In genomic region chr10:31034041-31034918, GRCh38 we compare ENCODE assay signal across 8 cellular contexts. TPM values are rescaled to one million over a fixed set of nuclear protein-coding genes. Genes with fewer than 3 reads are reported as not detected.
DNase-seq lines count a peak whose midpoint lies in the region; FAIRE-seq and TF ChIP-seq lines count a peak whose summit lies in the region.

No MANE protein-coding gene starts in this region.

- peaks cover 14 to 38% (median 35%) of the 10 kb centered on the region in 4 donors for H3K4me1 ChIP-seq in esophagus muscularis mucosa
- peaks cover 3 to 4% of the 10 kb centered on the region in 2 donors for H3K4me1 ChIP-seq in small intestine (ENCODE audit: control insufficient read depth in 2 of 2, insufficient read depth in 1 of 2, low read depth in 1 of 2, low read length in 1 of 2)

- intact Hi-C loops in esophagus muscularis mucosa (cut with DNase I): loop anchor here (5.0 to 10.0 kb wide), 4 partner anchors 52 to 731 kb away; no protein-coding TSS in a partner anchor

- H3K4me3 ChIP-seq in esophagus muscularis mucosa: no peak overlapping the region
- H3K4me3 ChIP-seq in small intestine (ENCODE audit: low read depth in 1 of 2, low read length in 2 of 2): no peak overlapping the region

- H3K9me3 ChIP-seq in esophagus muscularis mucosa (no peaks in the 10 kb centered on the region), small intestine (ENCODE audit: control insufficient read depth, low read depth) (no peaks in the 10 kb centered on the region)

- WGBS in esophagus muscularis mucosa: 84% methylated on average over 3 of the region's 3 CpGs
- 63 to 71% (median 69%) methylated on average over 3 of the region's 3 CpGs for WGBS in small intestine, 3 donors

- no peaks in the 10 kb centered on the region for H3K27me3 ChIP-seq in esophagus muscularis mucosa
- H3K27me3 ChIP-seq in small intestine (ENCODE audit: control insufficient read depth in 2 of 2, insufficient read depth in 2 of 2, low read length in 2 of 2): no peaks in the 10 kb centered on the region

- peak; percentile 73 for DNase-seq in GM03348 (ENCODE audit: low spot score)
- peak; percentile 37 to 55 for DNase-seq in NOMO-1 (lab: John Stamatoyannopoulos, UW; ENCODE audit: unreplicated experiment in 2 of 2)
- no peak for DNase-seq in esophagus muscularis mucosa (ENCODE audit: extremely low spot score)
- peak; percentile 7 for DNase-seq in small intestine
- no peak for DNase-seq in activated CD8-positive, alpha-beta memory T cell treated with anti-CD3 and anti-CD28 coated beads, Interleukin-2, amount 50 U/mL, for 48 hours
- no peak for DNase-seq in activated T-cell treated with anti-CD3 and anti-CD28 coated beads for 4 hours
- no peak for DNase-seq in NCI-H446 (lab: John Stamatoyannopoulos, UW)
- no peak for DNase-seq in nucleus accumbens (lab: John Stamatoyannopoulos, UW)

- TF ChIP-seq CTCF in esophagus muscularis mucosa (IDR thresholded peaks at IDR 0.05): no peak

- FAIRE-seq in small intestine (lab: Jason Lieb, UNC): no peak

- H3K27ac ChIP-seq in esophagus muscularis mucosa (replicated peaks in 1 of 4) (peak overlapping the region; percentile 21 to 58 (median 42)), small intestine (ENCODE audit: low read depth in 1 of 2, low read length in 1 of 2) (peak overlapping the region; percentile 17 to 71)

- no peak for TF ChIP-seq POLR2A in esophagus muscularis mucosa (IDR thresholded peaks at IDR 0.05; ENCODE audit: low read depth)

- no peak for TF ChIP-seq EP300 in esophagus muscularis mucosa (IDR thresholded peaks at IDR 0.05)

- H3K36me3 ChIP-seq in esophagus muscularis mucosa (no peaks in the 10 kb centered on the region), small intestine (ENCODE audit: control insufficient read depth in 2 of 2, insufficient read depth in 2 of 2, low read length in 2 of 2) (no peaks in the 10 kb centered on the region)

RNA-seq across cellular contexts. Expression of gene ZNF438, which starts 2.6 kb away (rescaled TPM):
- total RNA-seq in esophagus muscularis mucosa: 10 to 100 TPM; 11.0 to 11.6 (median 11.3) TPM
- polyA plus RNA-seq in small intestine: 1 to 10 TPM; 4.1 to 5.8 (median 5.2) TPM

Comparison
In these comparisons a context has a peak if more than half of its experiments do, and no peak if none do; other contexts are left out.
1. DNase-seq: peak in GM03348 (single experiment), NOMO-1 (2 of 2) and small intestine (single experiment); none in esophagus muscularis mucosa (single experiment), activated CD8-positive, alpha-beta memory T cell treated with anti-CD3 and anti-CD28 coated beads, Interleukin-2, amount 50 U/mL, for 48 hours (single experiment), activated T-cell treated with anti-CD3 and anti-CD28 coated beads for 4 hours (single experiment), NCI-H446 (0 of 2) and nucleus accumbens (0 of 56).